In genomic region chr6:166757226-166758135, GRCh38 we compare ENCODE assay signal across 10 cellular contexts.
DNase-seq lines count a peak whose midpoint lies in the region; ATAC-seq and TF ChIP-seq lines count a peak whose summit lies in the region.
"Had no signal": no experiment of that assay in that cellular context is flagged by ENCODE, and none has a peak within 500 bp of the region (broad histone marks: within the 10 kb centered on the region; RNA-seq: fewer than 3 reads in every experiment).

No MANE protein-coding gene starts in this region.

- no peaks in the 10 kb centered on the region for H3K9me3 Mint-ChIP-seq in neural crest cell

- peaks cover 18% of the 10 kb centered on the region for H3K4me1 Mint-ChIP-seq in neural crest cell

- no peak for TF ChIP-seq CTCF in dorsolateral prefrontal cortex (IDR thresholded peaks at IDR 0.05 in 54 of 56, conservative IDR thresholded peaks at IDR 0.05 in 2 of 56; ENCODE audit: low read depth in 1 of 56, partially characterized antibody in 56 of 56)
- no peak for TF ChIP-seq CTCF in neural crest cell (conservative IDR thresholded peaks at IDR 0.05)
- no peak for TF ChIP-seq CTCF in transverse colon (IDR thresholded peaks at IDR 0.05)

- intact Hi-C loops in dorsolateral prefrontal cortex (cut with DNase I) (loop anchor here in 1 of 2 donors (10.0 kb wide), 1 partner anchor 123 kb away; no protein-coding TSS in a partner anchor), transverse colon (cut with DNase I; ENCODE audit: low total_unique reads) (no loop called here)

- peak overlapping the region in 45 of 59 donors; percentile 2 to 55 (median 32) for H3K4me3 ChIP-seq in dorsolateral prefrontal cortex
- no peak overlapping the region for H3K4me3 ChIP-seq in transverse colon
- H3K4me3 ChIP-seq: ovary had no signal

- peak; percentile 43 for DNase-seq in DMS79 (lab: John Stamatoyannopoulos, UW)
- peak; percentile 32 for DNase-seq in NCI-H128 (lab: John Stamatoyannopoulos, UW; ENCODE audit: unreplicated experiment)
- peak in 2 of 10 donors; percentile 12 to 34 for DNase-seq in dorsolateral prefrontal cortex
- DNase-seq in neural crest cell (ENCODE audit: low read depth, low spot score), result no peak
- DNase-seq in transverse colon, result no peak
- no peak for DNase-seq in caudate nucleus (lab: John Stamatoyannopoulos, UW)
- DNase-seq: activated effector memory CD4-positive, alpha-beta T cell treated with Interleukin-2 at 50 U/mL for 16 hours had no signal

- no peak for TF ChIP-seq EP300 in transverse colon (IDR thresholded peaks at IDR 0.05; ENCODE audit: low read depth)

- in situ Hi-C loops in transverse colon (cut with MboI; ENCODE audit: low pct_ligation_motif_present in 1 of 4, low pct_unique_long_range_greater_than_20kb in 1 of 4, low sequenced_read_pairs in 3 of 4), result loop anchor here in 2 of 4 donors (25.0 kb wide), 1 partner anchor 380 kb away; no protein-coding TSS in a partner anchor

- H3K4me1 ChIP-seq in transverse colon, result peaks cover 0 to 6% (median 0%) of the 10 kb centered on the region in 4 donors

- H3K36me3 ChIP-seq in transverse colon, result no peaks in the 10 kb centered on the region
- H3K36me3 ChIP-seq: ovary had no signal

- WGBS in transverse colon (ENCODE audit: low coverage in 1 of 2), 2 donors, result 17 to 38% methylated on average over 1 to 25 of the region's 25 CpGs

- H3K27ac Mint-ChIP-seq in neural crest cell (ENCODE audit: unreplicated experiment), result peak overlapping the region; percentile 20

- H3K27me3 ChIP-seq in dorsolateral prefrontal cortex (peaks cover 0 to 22% (median 0%) of the 10 kb centered on the region in 45 donors), transverse colon (peaks cover 32% of the 10 kb centered on the region)
- H3K27me3 ChIP-seq: ovary had no signal

- H3K27me3 Mint-ChIP-seq in neural crest cell (ENCODE audit: low read depth), result peaks cover 20% of the 10 kb centered on the region

- H3K4me3 Mint-ChIP-seq in neural crest cell, result peak overlapping the region; percentile 42

- H3K9me3 ChIP-seq in transverse colon, result no peaks in the 10 kb centered on the region
- H3K9me3 ChIP-seq: ovary had no signal

- H3K27ac ChIP-seq in dorsolateral prefrontal cortex (peak overlapping the region in 9 of 59 donors; percentile 13 to 58 (median 35)), transverse colon (peak overlapping the region in 1 of 4 donors; percentile 5), caudate nucleus (ENCODE audit: low read depth, low read length) (no peak overlapping the region)
- H3K27ac ChIP-seq: ovary had no signal

- no peak for ATAC-seq in GM19397 (IDR thresholded peaks at IDR 0.05; ENCODE audit: unreplicated experiment)
- ATAC-seq in GM19328 (IDR thresholded peaks at IDR 0.05; ENCODE audit: unreplicated experiment), result no peak

- H3K36me3 Mint-ChIP-seq in neural crest cell (ENCODE audit: low read depth), result no peaks in the 10 kb centered on the region

- TF ChIP-seq POLR2A in transverse colon (IDR thresholded peaks at IDR 0.05), result no peak

Comparison
In these comparisons a context has a peak if more than half of its experiments do, and no peak if none do; other contexts are left out.
1. DNase-seq: peak in DMS79 (single experiment) and NCI-H128 (single experiment); none in neural crest cell (single experiment), transverse colon (single experiment) and caudate nucleus (0 of 61).
2. H3K4me3 ChIP-seq: peak in dorsolateral prefrontal cortex (45 of 59); none in transverse colon (0 of 4).